8 cellular contexts compared by ENCODE assay signal in genomic region chr7:112790651-112790973, GRCh38. TPM values are rescaled to one million over a fixed set of nuclear protein-coding genes. Genes with fewer than 3 reads are reported as not detected.
DNase-seq lines count a peak whose midpoint lies in the region; ATAC-seq, FAIRE-seq and TF ChIP-seq lines count a peak whose summit lies in the region.
"Had no signal": no experiment of that assay in that cellular context is flagged by ENCODE, and none has a peak within 500 bp of the region (broad histone marks: within the 10 kb centered on the region; RNA-seq: fewer than 3 reads in every experiment).

No MANE protein-coding gene starts in this region.

- no peaks in the 10 kb centered on the region for H3K27me3 Mint-ChIP-seq in naive thymus-derived CD4-positive, alpha-beta T cell

- CTCF ChIA-PET in HEK293T (lab: Yijun Ruan, JAX): interaction anchor here (1.2 kb wide), 1 partner anchor 9 kb away, joined by 4 read pairs; no protein-coding TSS in a partner anchor
- CTCF ChIA-PET in naive thymus-derived CD4-positive, alpha-beta T cell (lab: Charles Lee): no interaction called here

- POLR2A ChIA-PET in HEK293T (lab: Yijun Ruan, JAX): interaction anchor here (1.5 kb wide), 1 partner anchor 12 kb away, joined by 6 read pairs; no protein-coding TSS in a partner anchor
- POLR2A ChIA-PET in naive thymus-derived CD4-positive, alpha-beta T cell (lab: Charles Lee): interaction anchor here (0.6 to 2.2 kb wide), 3 partner anchors 25 to 587 kb away, joined by 3 to 9 read pairs (median 3); a partner anchor contains a TSS

- H3K4me3 Mint-ChIP-seq in naive thymus-derived CD4-positive, alpha-beta T cell: peak overlapping the region; percentile 90 to 97 (median 95)

- peaks cover 0 to 12% (median 0%) of the 10 kb centered on the region in 5 donors for H3K36me3 Mint-ChIP-seq in naive thymus-derived CD4-positive, alpha-beta T cell

- H3K27me3 ChIP-seq in dorsolateral prefrontal cortex: no peaks in the 10 kb centered on the region
- H3K27me3 ChIP-seq in naive thymus-derived CD4-positive, alpha-beta T cell (ENCODE audit: control insufficient read depth in 2 of 2, insufficient read depth in 2 of 2, low read length in 2 of 2): no peaks in the 10 kb centered on the region

- FAIRE-seq in frontal cortex (lab: Jason Lieb, UNC): no peak
- FAIRE-seq: colon had no signal

- peaks cover 13 to 23% of the 10 kb centered on the region in 2 donors for H3K4me1 ChIP-seq in naive thymus-derived CD4-positive, alpha-beta T cell (ENCODE audit: control insufficient read depth in 2 of 2, insufficient read depth in 2 of 2, low read length in 2 of 2)

- no peak for DNase-seq in HEK293T (ENCODE audit: extremely low spot score)
- peak; percentile 90 for DNase-seq in MV-4-11 (lab: John Stamatoyannopoulos, UW)
- no peak for DNase-seq in dorsolateral prefrontal cortex
- no peak for DNase-seq in naive thymus-derived CD4-positive, alpha-beta T cell
- no peak for DNase-seq in COLO668 (lab: John Stamatoyannopoulos, UW; ENCODE audit: unreplicated experiment)
- no peak for DNase-seq in frontal cortex (ENCODE audit: low spot score in 2 of 2)

- intact Hi-C loops in dorsolateral prefrontal cortex (cut with DNase I): loop anchor here in 1 of 2 donors (5.0 kb wide), 1 partner anchor 147 kb away; a partner anchor contains a TSS
- intact Hi-C loops in naive thymus-derived CD4-positive, alpha-beta T cell (cut with micrococcal nuclease): loop anchor here (1.0 to 2.0 kb wide), 8 partner anchors 8 to 584 kb away; partner anchors contain the start of genes DOCK4 (in 2 of the 2), IFRD1 (in 2 of the 2), ZNF277 (in 2 of the 2) and SMIM30 (in 1 of the 2)

- H3K36me3 ChIP-seq in naive thymus-derived CD4-positive, alpha-beta T cell (ENCODE audit: control insufficient read depth in 2 of 3, insufficient read depth in 3 of 3, low read length in 3 of 3): peaks cover 0 to 4% (median 0%) of the 10 kb centered on the region in 3 experiments

- TF ChIP-seq CTCF in dorsolateral prefrontal cortex (IDR thresholded peaks at IDR 0.05 in 54 of 56, conservative IDR thresholded peaks at IDR 0.05 in 2 of 56; ENCODE audit: low read depth in 1 of 56, partially characterized antibody in 56 of 56): no peak

- peaks cover 27 to 47% (median 36%) of the 10 kb centered on the region in 7 donors for H3K4me1 Mint-ChIP-seq in naive thymus-derived CD4-positive, alpha-beta T cell

- no peaks in the 10 kb centered on the region for H3K9me3 ChIP-seq in naive thymus-derived CD4-positive, alpha-beta T cell (ENCODE audit: control insufficient read depth in 2 of 3, low read length in 3 of 3)

- no peaks in the 10 kb centered on the region for H3K9me3 Mint-ChIP-seq in naive thymus-derived CD4-positive, alpha-beta T cell

- H3K27ac ChIP-seq in dorsolateral prefrontal cortex: peak overlapping the region in 52 of 59 donors; percentile 43 to 94 (median 81)
- peak overlapping the region; percentile 85 for H3K27ac ChIP-seq in naive thymus-derived CD4-positive, alpha-beta T cell (ENCODE audit: low read depth, low read length)

- peak overlapping the region; percentile 62 to 96 (median 85) for H3K4me3 ChIP-seq in dorsolateral prefrontal cortex
- H3K4me3 ChIP-seq in naive thymus-derived CD4-positive, alpha-beta T cell (ENCODE audit: low read length): peak overlapping the region; percentile 98

- peak overlapping the region in 8 of 9 donors; percentile 63 to 93 (median 89) for H3K27ac Mint-ChIP-seq in naive thymus-derived CD4-positive, alpha-beta T cell

- peak; percentile 56 for ATAC-seq in GM18520 (IDR thresholded peaks at IDR 0.05; ENCODE audit: unreplicated experiment)
- ATAC-seq in naive thymus-derived CD4-positive, alpha-beta T cell: peak; percentile 46

TF ChIP-seq in HEK293T, 16 proteins besides CTCF, POLR2A, EP300 and RAD21:
- TF ChIP-seq FOXM1 (IDR thresholded peaks at IDR 0.05; ENCODE audit: borderline replicate concordance) (no peak), PKNOX1 (IDR thresholded peaks at IDR 0.05) (0 out of 2 replicates have a peak, but pooled peaks have one; percentile 43)
TF ChIP-seq in HEK293T: peak in this region for 1.

RNA-seq across cellular contexts. Expression of gene TMEM168, which starts 0.4 kb away (rescaled TPM):
- total RNA-seq in dorsolateral prefrontal cortex (10 to 100 TPM; 10.8 to 25.4 (median 17.3) TPM), frontal cortex (31.4 TPM)
- total RNA-seq in naive thymus-derived CD4-positive, alpha-beta T cell: 10 to 100 TPM; 18.3 to 30.1 (median 20.7) TPM
- polyA plus RNA-seq in naive thymus-derived CD4-positive, alpha-beta T cell: 1 to 10 TPM; 6.0 to 7.6 TPM
